ENCODE assay signal across 8 cellular contexts in the genomic region with DNA sequence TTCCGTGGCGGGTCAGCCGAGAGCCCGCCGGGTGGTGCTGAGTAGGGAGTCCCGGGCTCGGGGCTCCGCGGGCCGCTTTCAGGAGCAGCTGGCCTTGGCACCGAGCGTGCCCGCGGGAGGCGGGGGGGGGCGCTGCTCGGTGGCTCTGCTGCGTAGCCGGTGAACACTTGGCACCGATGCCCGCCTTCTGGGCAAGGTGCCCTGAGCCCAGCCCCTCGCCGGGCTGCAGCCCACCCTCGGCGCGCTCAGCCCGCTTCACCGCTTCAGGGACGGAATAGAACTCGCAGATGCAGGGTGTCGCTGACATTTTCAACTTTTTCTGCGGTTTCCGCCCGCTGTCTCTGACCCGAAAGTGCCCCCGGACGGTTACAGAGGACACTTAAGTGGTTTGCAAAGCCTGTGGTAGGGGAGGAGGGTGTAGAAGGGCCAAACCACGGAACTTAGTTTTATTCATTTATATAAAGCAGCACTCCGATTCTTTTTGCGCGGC. TPM values are rescaled to one million over a fixed set of nuclear protein-coding genes. Genes with fewer than 3 reads are reported as not detected.
DNase-seq lines count a peak whose midpoint lies in the region; ATAC-seq and TF ChIP-seq lines count a peak whose summit lies in the region.

No MANE protein-coding gene starts in this region.

- H3K4me3 ChIP-seq in Peyer's patch (peak overlapping the region; percentile 55 to 68 (median 60)), smooth muscle cell (peak overlapping the region; percentile 53)

- peak overlapping the region; percentile 95 for H3K4me2 ChIP-seq in smooth muscle cell

- H3F3A ChIP-seq in smooth muscle cell (ENCODE audit: low read depth), result no peaks in the 10 kb centered on the region

- WGBS in smooth muscle cell (ENCODE audit: low lambda C conversion rate), result 1% methylated on average over 37 of the region's 41 CpGs

- H3K9me3 ChIP-seq in Peyer's patch, result no peaks in the 10 kb centered on the region
- no peaks in the 10 kb centered on the region for H3K9me3 ChIP-seq in smooth muscle cell (replicated peaks; ENCODE audit: low read depth)

- H2AFZ ChIP-seq in smooth muscle cell (ENCODE audit: low read depth), result peak overlapping the region; percentile 80

- no peaks in the 10 kb centered on the region for H3K27me3 ChIP-seq in Peyer's patch
- H3K27me3 ChIP-seq in smooth muscle cell (ENCODE audit: low read depth), result peaks cover 80% of the 10 kb centered on the region

- DNase-seq in 8988T, result peak; percentile 33
- peak; percentile 61 to 81 (median 69) for DNase-seq in Peyer's patch
- peak in 46 of 58 donors; percentile 6 to 64 (median 38) for DNase-seq in anterior cingulate cortex (lab: John Stamatoyannopoulos, UW)
- peak; percentile 33 for DNase-seq in iPS-NIHi11 (ENCODE audit: low spot score)
- no peak for DNase-seq in smooth muscle cell (lab: John Stamatoyannopoulos, UW; ENCODE audit: unreplicated experiment)
- DNase-seq in DMS79 (lab: John Stamatoyannopoulos, UW), result no peak

- TF ChIP-seq CTCF in Peyer's patch (IDR thresholded peaks at IDR 0.05) (no peak), smooth muscle cell (IDR thresholded peaks at IDR 0.05; ENCODE audit: borderline replicate concordance, insufficient read depth, poor library complexity, severe bottlenecking) (no peak)

- TF ChIP-seq POLR2A in Peyer's patch (IDR thresholded peaks at IDR 0.05), result no peak

- no peaks in the 10 kb centered on the region for H4K20me1 ChIP-seq in smooth muscle cell (ENCODE audit: low read depth)

- H3K9ac ChIP-seq in smooth muscle cell (ENCODE audit: low read depth), result no peak overlapping the region

- ATAC-seq in GM18508 (IDR thresholded peaks at IDR 0.05; ENCODE audit: insufficient read depth, unreplicated experiment), result peak; percentile 35
- ATAC-seq in HG02970 (IDR thresholded peaks at IDR 0.05; ENCODE audit: low FRiP score, unreplicated experiment), result peak; percentile 30

- peak overlapping the region; percentile 41 to 88 (median 60) for H3K27ac ChIP-seq in Peyer's patch
- no peak overlapping the region for H3K27ac ChIP-seq in smooth muscle cell (ENCODE audit: low read depth)

- H3K4me1 ChIP-seq in Peyer's patch (peaks cover 0 to 6% (median 2%) of the 10 kb centered on the region in 4 donors), smooth muscle cell (ENCODE audit: low read depth) (peaks cover 4% of the 10 kb centered on the region)

- H3K36me3 ChIP-seq in Peyer's patch (no peaks in the 10 kb centered on the region), smooth muscle cell (ENCODE audit: low read depth) (no peaks in the 10 kb centered on the region)

- no peaks in the 10 kb centered on the region for H3K79me2 ChIP-seq in smooth muscle cell (ENCODE audit: low read depth)

RNA-seq across cellular contexts. Expression of a gene that starts 0.7 kb away (rescaled TPM):
- total RNA-seq in Peyer's patch (10 to 100 TPM in 1 of 4 donors, 1 to 10 TPM in 3; 2.1 to 19.0 (median 3.9) TPM), smooth muscle cell (not detected in 2 replicates)
- not detected in 2 replicates for polyA plus RNA-seq in smooth muscle cell

Comparison
In these comparisons a context has a peak if more than half of its experiments do, and no peak if none do; other contexts are left out.
1. DNase-seq: peak in 8988T (single experiment), Peyer's patch (3 of 3), anterior cingulate cortex (46 of 58) and iPS-NIHi11 (single experiment); none in smooth muscle cell (single experiment) and DMS79 (single experiment).